9 cellular contexts compared by ENCODE assay signal in genomic region chr6:165263-165662, GRCh38.
"Had no signal": no experiment of that assay in that cellular context is flagged by ENCODE, and none has a peak within 500 bp of the region (broad histone marks: within the 10 kb centered on the region; RNA-seq: fewer than 3 reads in every experiment).

No MANE protein-coding gene starts in this region.

- H3K4me3 ChIP-seq: K562 had no signal

- H3K9ac ChIP-seq: KMS-11 had no signal

- H3K4me2 ChIP-seq: KMS-11 had no signal

- FAIRE-seq: HepG2, HTR-8/SVneo, K562 had no signal

- H3K27ac Mint-ChIP-seq: IgD-negative memory B cell had no signal

- H3K27ac ChIP-seq: HL-60, KMS-11 had no signal

- DNase-seq: IMR-90, KBM-7, KG1 had no signal

- H3K36me3 Mint-ChIP-seq: IgD-negative memory B cell had no signal

- ATAC-seq: HepG2, K562 had no signal
